20 cellular contexts compared by ENCODE assay signal in genomic region chr6:14770572-14770971, GRCh38.
DNase-seq lines count a peak whose midpoint lies in the region; ATAC-seq and TF ChIP-seq lines count a peak whose summit lies in the region.
"Had no signal": no experiment of that assay in that cellular context is flagged by ENCODE, and none has a peak within 500 bp of the region (broad histone marks: within the 10 kb centered on the region; RNA-seq: fewer than 3 reads in every experiment).

No MANE protein-coding gene starts in this region.

- H3K9me3 Mint-ChIP-seq in stimulated activated naive CD8-positive, alpha-beta T cell treated with anti-CD3 and anti-CD28 coated beads, Interleukin-15, Interleukin-2, amounts not matched to agents 100 ng/mL and 50 ng/mL, for 24 hours, result no peaks in the 10 kb centered on the region
- peaks cover 4% of the 10 kb centered on the region for H3K9me3 Mint-ChIP-seq in type B pancreatic cell
- H3K9me3 Mint-ChIP-seq: CD8-positive, alpha-beta memory T cell had no signal

- H3K27me3 Mint-ChIP-seq in stimulated activated naive CD8-positive, alpha-beta T cell treated with anti-CD3 and anti-CD28 coated beads, Interleukin-15, Interleukin-2, amounts not matched to agents 100 ng/mL and 50 ng/mL, for 24 hours, result no peaks in the 10 kb centered on the region
- no peaks in the 10 kb centered on the region for H3K27me3 Mint-ChIP-seq in type B pancreatic cell

- DNase-seq in stimulated activated naive CD8-positive, alpha-beta T cell treated with anti-CD3 and anti-CD28 coated beads, Interleukin-15, Interleukin-2, amounts not matched to agents 100 U/mL and 50 U/mL, for 24 hours, result no peak
- DNase-seq in dermis blood vessel endothelial cell (peak; percentile 4), left ventricle myocardium superior (no peak), type B pancreatic cell (ENCODE audit: extremely low spot score, unreplicated experiment) (no peak), NCI-H2081 treated with DMSO at 0.1 percent for 48 hours (lab: John Stamatoyannopoulos, UW) (no peak)
- DNase-seq in activated CD8-positive, alpha-beta memory T cell treated with anti-CD3 and anti-CD28 coated beads, Interleukin-2, amount 50 U/mL, for 48 hours, result no peak
- DNase-seq: ACHN; activated effector memory CD4-positive, alpha-beta T cell treated with Interleukin-2 at 50 U/mL for 16 hours; CD8-positive, alpha-beta memory T cell; colonic mucosa; mucosa of descending colon; NCI-H2171; NCI-H748 treated with DMSO at 0.1 percent for 48 hours; occipital lobe; OCI-M1; stimulated activated CD4-positive, alpha-beta T cell treated with anti-CD3 and anti-CD28 coated beads, Interleukin-1b, Interleukin-23, amount 100 ng/mL, for 48 hours had no signal

- no peak for ATAC-seq in stimulated activated naive CD8-positive, alpha-beta T cell treated with anti-CD3 and anti-CD28 coated beads, Interleukin-15, Interleukin-2, amounts not matched to agents 100 U/mL and 50 U/mL, for 24 hours
- peak; percentile 83 for ATAC-seq in left ventricle myocardium superior
- no peak for ATAC-seq in HG03095 (IDR thresholded peaks at IDR 0.05; ENCODE audit: unreplicated experiment)
- ATAC-seq: mucosa of descending colon, sciatic nerve had no signal

- peak overlapping the region; percentile 3 for H3K27ac Mint-ChIP-seq in stimulated activated naive CD8-positive, alpha-beta T cell treated with anti-CD3 and anti-CD28 coated beads, Interleukin-15, Interleukin-2, amounts not matched to agents 100 ng/mL and 50 ng/mL, for 24 hours
- H3K27ac Mint-ChIP-seq in type B pancreatic cell, result no peak overlapping the region

- no peak overlapping the region for H3K4me3 Mint-ChIP-seq in stimulated activated naive CD8-positive, alpha-beta T cell treated with anti-CD3 and anti-CD28 coated beads, Interleukin-15, Interleukin-2, amounts not matched to agents 100 ng/mL and 50 ng/mL, for 24 hours
- H3K4me3 Mint-ChIP-seq in type B pancreatic cell, result peak overlapping the region; percentile 15
- H3K4me3 Mint-ChIP-seq: CD8-positive, alpha-beta memory T cell had no signal

- no peak for TF ChIP-seq CTCF in type B pancreatic cell (conservative IDR thresholded peaks at IDR 0.05)

- H3K4me1 Mint-ChIP-seq in stimulated activated naive CD8-positive, alpha-beta T cell treated with anti-CD3 and anti-CD28 coated beads, Interleukin-15, Interleukin-2, amounts not matched to agents 100 ng/mL and 50 ng/mL, for 24 hours (ENCODE audit: low read depth), result peaks cover 12% of the 10 kb centered on the region
- peaks cover 33% of the 10 kb centered on the region for H3K4me1 Mint-ChIP-seq in type B pancreatic cell (ENCODE audit: unreplicated experiment)
- H3K4me1 Mint-ChIP-seq: CD8-positive, alpha-beta memory T cell had no signal

- intact Hi-C loops in left ventricle myocardium superior (cut with micrococcal nuclease), result no loop called here

- H3K36me3 Mint-ChIP-seq in stimulated activated naive CD8-positive, alpha-beta T cell treated with anti-CD3 and anti-CD28 coated beads, Interleukin-15, Interleukin-2, amounts not matched to agents 100 ng/mL and 50 ng/mL, for 24 hours (ENCODE audit: low read depth), result no peaks in the 10 kb centered on the region
- no peaks in the 10 kb centered on the region for H3K36me3 Mint-ChIP-seq in type B pancreatic cell
- H3K36me3 Mint-ChIP-seq: IgD-negative memory B cell had no signal
